Comparison of ENCODE assay signal across 30 cellular contexts in the genomic region with DNA sequence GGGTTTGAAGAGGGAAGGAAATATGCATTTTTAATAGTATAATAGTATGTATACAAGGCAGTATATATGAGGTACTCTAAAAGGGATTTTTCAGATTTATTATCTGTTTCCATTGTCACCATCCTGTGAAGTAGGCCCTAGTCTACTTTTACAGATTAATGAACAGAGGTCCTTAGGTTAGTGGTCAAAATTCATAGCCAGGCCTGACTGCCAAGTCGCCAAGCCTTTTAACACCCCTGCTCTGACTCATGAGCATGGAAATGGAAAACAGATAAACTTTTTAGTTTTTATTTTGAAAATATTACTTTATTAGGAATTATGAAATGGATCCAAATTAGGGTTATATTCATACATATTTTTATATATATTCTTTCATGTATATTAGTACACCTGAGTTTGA.
"Had no signal": no experiment of that assay in that cellular context is flagged by ENCODE, and none has a peak within 500 bp of the region (broad histone marks: within the 10 kb centered on the region; RNA-seq: fewer than 3 reads in every experiment).

No MANE protein-coding gene starts in this region.

- H3K36me3 Mint-ChIP-seq: activated CD4-positive, alpha-beta memory T cell treated with anti-CD3 and anti-CD28 coated beads for 36 hours; activated naive CD4-positive, alpha-beta T cell treated with anti-CD3 and anti-CD28 coated beads, Interleukin-2, amount 50 U/mL, for 72 hours; IgD-negative memory B cell had no signal

- H3K9me3 Mint-ChIP-seq: activated B cell treated with CpG ODN at 0.5 μM for 24 hours; activated CD4-positive, alpha-beta memory T cell treated with anti-CD3 and anti-CD28 coated beads for 36 hours; activated CD4-positive, alpha-beta T cell treated with anti-CD3 and anti-CD28 coated beads, Interleukin-2, amount 10 ng/mL, durations not matched to agents 24 days and 14 days; activated naive CD4-positive, alpha-beta T cell treated with anti-CD3 and anti-CD28 coated beads, Interleukin-2, amount 50 U/mL, for 72 hours; activated naive CD8-positive, alpha-beta T cell treated with anti-CD3 and anti-CD28 coated beads, Interleukin-2, amount 50 U/mL, for 24 hours; activated T-cell treated with anti-CD3 and anti-CD28 coated beads, Interleukin-2, amount 50 U/mL, for 4 hours; IgD-negative memory B cell; T-helper 1 cell treated with Interleukin-12 subunit alpha and Interleukin-12 subunit beta and Interleukin-4 antibody, amounts not matched to agents 30 μg/mL and 1 μg/mL, for 36 hours had no signal

- H3K27ac ChIP-seq: brain microvascular endothelial cell, cardiac muscle cell, KMS-11, RWPE1, SJSA1 had no signal

- H3K27ac Mint-ChIP-seq: activated B cell treated with CpG ODN at 0.5 μM for 24 hours; activated CD4-positive, alpha-beta memory T cell treated with anti-CD3 and anti-CD28 coated beads for 36 hours; activated CD4-positive, alpha-beta T cell treated with anti-CD3 and anti-CD28 coated beads, Interleukin-2, amount 10 ng/mL, durations not matched to agents 24 days and 14 days; activated naive CD4-positive, alpha-beta T cell treated with anti-CD3 and anti-CD28 coated beads, Interleukin-2, amount 50 U/mL, for 72 hours; activated naive CD8-positive, alpha-beta T cell treated with anti-CD3 and anti-CD28 coated beads, Interleukin-2, amount 50 U/mL, for 24 hours; IgD-negative memory B cell; T-helper 1 cell treated with Interleukin-12 subunit alpha and Interleukin-12 subunit beta and Interleukin-4 antibody, amounts not matched to agents 30 μg/mL and 1 μg/mL, for 36 hours had no signal

- H3K4me3 Mint-ChIP-seq: activated B cell treated with CpG ODN at 0.5 μM for 24 hours; activated CD4-positive, alpha-beta memory T cell treated with anti-CD3 and anti-CD28 coated beads for 36 hours; activated CD4-positive, alpha-beta T cell treated with anti-CD3 and anti-CD28 coated beads, Interleukin-2, amount 10 ng/mL, durations not matched to agents 24 days and 14 days; activated naive CD8-positive, alpha-beta T cell treated with anti-CD3 and anti-CD28 coated beads, Interleukin-2, amount 50 U/mL, for 24 hours; activated T-cell treated with anti-CD3 and anti-CD28 coated beads, Interleukin-2, amount 50 U/mL, for 4 hours; IgD-negative memory B cell; T-helper 1 cell treated with Interleukin-12 subunit alpha and Interleukin-12 subunit beta and Interleukin-4 antibody, amounts not matched to agents 30 μg/mL and 1 μg/mL, for 36 hours had no signal

- H3K27me3 Mint-ChIP-seq: activated B cell treated with CpG ODN at 0.5 μM for 24 hours; activated CD4-positive, alpha-beta memory T cell treated with anti-CD3 and anti-CD28 coated beads for 36 hours; activated CD4-positive, alpha-beta T cell treated with anti-CD3 and anti-CD28 coated beads, Interleukin-2, amount 10 ng/mL, durations not matched to agents 24 days and 14 days; activated naive CD8-positive, alpha-beta T cell treated with anti-CD3 and anti-CD28 coated beads, Interleukin-2, amount 50 U/mL, for 24 hours; IgD-negative memory B cell had no signal

- H3K4me3 ChIP-seq: cardiac muscle cell, SJSA1 had no signal

- H3K27me3 ChIP-seq: brain microvascular endothelial cell, cardiac muscle cell, SJSA1 had no signal

- ATAC-seq: activated naive CD4-positive, alpha-beta T cell treated with anti-CD3 and anti-CD28 coated beads, Interleukin-2, amount 50 U/mL, for 72 hours; activated naive CD8-positive, alpha-beta T cell treated with anti-CD3 and anti-CD28 coated beads, Interleukin-2, amount 50 U/mL, for 24 hours; activated T-cell treated with anti-CD3 and anti-CD28 coated beads, Interleukin-2, amount 50 U/mL, for 4 hours; Panc1 had no signal

- H3K9me3 ChIP-seq: SJSA1 had no signal

- DNase-seq: activated B cell treated with CpG ODN at 0.5 μM for 24 hours; activated CD4-positive, alpha-beta memory T cell treated with anti-CD3 and anti-CD28 coated beads for 36 hours; activated CD4-positive, alpha-beta T cell treated with anti-CD3 and anti-CD28 coated beads for 1 hour; activated CD4-positive, alpha-beta T cell treated with anti-CD3 and anti-CD28 coated beads, Interleukin-2, amount 10 ng/mL, durations not matched to agents 24 days and 14 days; activated CD8-positive, alpha-beta memory T cell treated with anti-CD3 and anti-CD28 coated beads for 24 hours; activated effector memory CD4-positive, alpha-beta T cell treated with anti-CD3 and anti-CD28 coated beads, Interleukin-2, amount 50 U/mL, for 16 hours; activated naive CD4-positive, alpha-beta T cell treated with Interleukin-2 at 50 U/mL for 16 hours; activated naive CD8-positive, alpha-beta T cell treated with anti-CD3 and anti-CD28 coated beads, Interleukin-2, amount 50 U/mL, for 24 hours; activated T-cell treated with anti-CD3 and anti-CD28 coated beads, Interleukin-2, amount 50 U/mL, for 4 hours; amygdala; brain microvascular endothelial cell; MM.1S; NCI-H1105; NCI-H1436; NCI-H1694 treated with DMSO at 0.1 percent for 48 hours; NCI-H2029 treated with DMSO at 0.1 percent for 48 hours; NCI-H510A treated with DMSO at 0.1 percent for 48 hours; NCI-H69; NK-92 treated with Interleukin-12 subunit alpha and Interleukin-12 subunit beta, amount 100 ng/mL, for 24 hours; OCI-M1; SHP77; T-helper 9 cell had no signal

- H3K36me3 ChIP-seq: brain microvascular endothelial cell, cardiac muscle cell, SJSA1 had no signal
